ENCODE assay signal across 21 cellular contexts in genomic region chr3:187896664-187897063, GRCh38.
"Had no signal": no experiment of that assay in that cellular context is flagged by ENCODE, and none has a peak within 500 bp of the region (broad histone marks: within the 10 kb centered on the region; RNA-seq: fewer than 3 reads in every experiment).

No MANE protein-coding gene starts in this region.

- H3K4me1 ChIP-seq: ascending aorta, gastrocnemius medialis, lower lobe of right lung, psoas muscle, right lobe of liver, stomach, testis had no signal

- H3K9me3 ChIP-seq: ascending aorta, gastrocnemius medialis, lower lobe of right lung, ovary, psoas muscle, right lobe of liver, stomach, testis had no signal

- H3K27me3 ChIP-seq: ascending aorta, gastrocnemius medialis, ovary, right lobe of liver, stomach, testis had no signal

- H3K27ac ChIP-seq: ascending aorta, lower lobe of right lung, ovary, psoas muscle, right lobe of liver, stomach, testis had no signal

- DNase-seq: activated CD4-positive, alpha-beta T cell treated with anti-CD3 and anti-CD28 coated beads, Interleukin-2, amount 10 ng/mL, durations not matched to agents 7 days and 5 days; activated gamma-delta T cell; activated T-cell treated with anti-CD3 and anti-CD28 coated beads, Interleukin-2, amount 50 U/mL, for 72 hours; cerebellar nuclear complex; effector CD8-positive, alpha-beta T cell; gastrocnemius medialis; head of caudate nucleus; kidney glomerular epithelial cell; lower lobe of right lung; natural killer cell; ovary; right lobe of liver; stimulated activated CD4-positive, alpha-beta T cell treated with anti-CD3 and anti-CD28 coated beads, Interleukin-4, amount 100 ng/mL, for 24 hours; stomach; T1000; testis had no signal

- ATAC-seq: activated CD4-positive, CD25-positive, alpha-beta regulatory T cell treated with anti-CD3 and anti-CD28 coated beads, Interleukin-2, amount 50 U/mL, for 24 hours; activated T-cell treated with anti-CD3 and anti-CD28 coated beads, Interleukin-2, amount 50 U/mL, for 72 hours; esophagus mucosa; gastrocnemius medialis; lower lobe of right lung; natural killer cell; psoas muscle; right lobe of liver; stimulated activated effector memory CD8-positive, alpha-beta T cell treated with anti-CD3 and anti-CD28 coated beads, Interleukin-12 subunit alpha, Interleukin-12 subunit beta, amount 100 ng/mL, for 72 hours had no signal

- H3K36me3 ChIP-seq: ascending aorta, gastrocnemius medialis, lower lobe of right lung, ovary, right lobe of liver, stomach had no signal

- H3K4me3 ChIP-seq: ascending aorta, gastrocnemius medialis, lower lobe of right lung, ovary, psoas muscle, right lobe of liver, stomach, testis had no signal
